16 cellular contexts compared by ENCODE assay signal in the genomic region with DNA sequence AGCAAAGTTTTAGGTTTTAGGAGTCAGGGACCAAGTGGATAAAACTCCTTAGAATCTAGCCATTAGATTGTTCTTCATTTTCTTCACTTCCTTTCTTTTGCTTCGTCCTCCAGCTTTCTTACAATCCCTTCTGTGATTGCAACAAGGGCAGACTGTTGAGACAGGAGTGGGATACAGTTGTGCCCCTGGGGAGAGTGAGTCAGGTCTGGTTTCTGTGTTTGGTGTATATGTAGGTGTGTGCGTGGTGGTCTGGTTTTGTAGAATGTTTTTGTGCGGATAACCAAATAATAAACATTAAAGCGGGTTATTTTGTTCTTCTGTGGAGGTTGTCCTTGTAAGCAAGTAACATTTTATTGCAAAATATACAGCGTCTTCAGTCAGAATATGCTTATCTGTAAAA. TPM values are rescaled to one million over a fixed set of nuclear protein-coding genes. Genes with fewer than 3 reads are reported as not detected.
DNase-seq lines count a peak whose midpoint lies in the region; ATAC-seq and TF ChIP-seq lines count a peak whose summit lies in the region.
"Had no signal": no experiment of that assay in that cellular context is flagged by ENCODE, and none has a peak within 500 bp of the region (broad histone marks: within the 10 kb centered on the region; RNA-seq: fewer than 3 reads in every experiment).

No MANE protein-coding gene starts in this region.

- no peaks in the 10 kb centered on the region for H3K9me3 ChIP-seq in RWPE2 (ENCODE audit: severe bottlenecking)

- no peak overlapping the region for H3K4me3 ChIP-seq in RWPE2 (ENCODE audit: severe bottlenecking)

- H3K36me3 ChIP-seq in RWPE2 (ENCODE audit: low read depth), result peaks cover 38% of the 10 kb centered on the region

- no peaks in the 10 kb centered on the region for H3K9me3 Mint-ChIP-seq in activated naive CD8-positive, alpha-beta T cell treated with anti-CD3 and anti-CD28 coated beads, Interleukin-2, amount 50 U/mL, for 24 hours
- no peaks in the 10 kb centered on the region for H3K9me3 Mint-ChIP-seq in activated naive CD8-positive, alpha-beta T cell treated with anti-CD3 and anti-CD28 coated beads for 36 hours
- H3K9me3 Mint-ChIP-seq: activated naive CD4-positive, alpha-beta T cell treated with anti-CD3 and anti-CD28 coated beads for 36 hours; endodermal cell; memory B cell had no signal

- peak overlapping the region; percentile 6 for H3K27ac Mint-ChIP-seq in activated naive CD8-positive, alpha-beta T cell treated with anti-CD3 and anti-CD28 coated beads, Interleukin-2, amount 50 U/mL, for 24 hours
- no peak overlapping the region for H3K27ac Mint-ChIP-seq in activated naive CD8-positive, alpha-beta T cell treated with anti-CD3 and anti-CD28 coated beads for 36 hours
- H3K27ac Mint-ChIP-seq: activated naive CD4-positive, alpha-beta T cell treated with anti-CD3 and anti-CD28 coated beads for 36 hours; endodermal cell; memory B cell had no signal

- no peak for TF ChIP-seq CTCF in RWPE2 (IDR thresholded peaks at IDR 0.05; ENCODE audit: poor library complexity, severe bottlenecking)

- peaks cover 40% of the 10 kb centered on the region for H3K4me1 ChIP-seq in RWPE2 (ENCODE audit: insufficient read depth, poor library complexity, severe bottlenecking)

- H3K4me3 Mint-ChIP-seq in activated naive CD8-positive, alpha-beta T cell treated with anti-CD3 and anti-CD28 coated beads, Interleukin-2, amount 50 U/mL, for 24 hours, result no peak overlapping the region
- H3K4me3 Mint-ChIP-seq in activated naive CD8-positive, alpha-beta T cell treated with anti-CD3 and anti-CD28 coated beads for 36 hours, result no peak overlapping the region
- H3K4me3 Mint-ChIP-seq: activated naive CD4-positive, alpha-beta T cell treated with anti-CD3 and anti-CD28 coated beads for 36 hours; endodermal cell; memory B cell had no signal

- H3K4me1 Mint-ChIP-seq in activated naive CD8-positive, alpha-beta T cell treated with anti-CD3 and anti-CD28 coated beads, Interleukin-2, amount 50 U/mL, for 24 hours, result peaks cover 50% of the 10 kb centered on the region
- H3K4me1 Mint-ChIP-seq in activated naive CD8-positive, alpha-beta T cell treated with anti-CD3 and anti-CD28 coated beads for 36 hours, result peaks cover 31% of the 10 kb centered on the region

- no peak for DNase-seq in activated naive CD8-positive, alpha-beta T cell treated with anti-CD3 and anti-CD28 coated beads, Interleukin-2, amount 50 U/mL, for 24 hours
- no peak for DNase-seq in activated naive CD8-positive, alpha-beta T cell treated with anti-CD3 and anti-CD28 coated beads for 36 hours
- DNase-seq in RWPE2 (ENCODE audit: low spot score), result no peak
- DNase-seq in fibroblast of gingiva (ENCODE audit: low read depth), result peak; percentile 12
- DNase-seq in stromal cell of bone marrow (ENCODE audit: low read depth), result peak; percentile 15
- no peak for DNase-seq in DMS79 (lab: John Stamatoyannopoulos, UW)
- DNase-seq in CD1c-positive myeloid dendritic cell (ENCODE audit: extremely low spot score), result no peak
- DNase-seq: activated CD8-positive, alpha-beta memory T cell treated with anti-CD3 and anti-CD28 coated beads for 24 hours; activated naive CD4-positive, alpha-beta T cell treated with anti-CD3 and anti-CD28 coated beads for 36 hours; DMS153; endodermal cell; NCI-H187; Right ventricle myocardium superior had no signal

- no peaks in the 10 kb centered on the region for H3K27me3 ChIP-seq in RWPE2 (ENCODE audit: insufficient read depth, poor library complexity, severe bottlenecking)

- H3K27ac ChIP-seq in RWPE2 (ENCODE audit: poor library complexity, severe bottlenecking), result peak overlapping the region; percentile 42

- peaks cover 23% of the 10 kb centered on the region for H3K36me3 Mint-ChIP-seq in activated naive CD8-positive, alpha-beta T cell treated with anti-CD3 and anti-CD28 coated beads, Interleukin-2, amount 50 U/mL, for 24 hours (ENCODE audit: low read depth)
- H3K36me3 Mint-ChIP-seq in activated naive CD8-positive, alpha-beta T cell treated with anti-CD3 and anti-CD28 coated beads for 36 hours, result peaks cover 24% of the 10 kb centered on the region

- ATAC-seq in activated naive CD8-positive, alpha-beta T cell treated with anti-CD3 and anti-CD28 coated beads, Interleukin-2, amount 50 U/mL, for 24 hours, result peak; percentile 82
- ATAC-seq in RWPE2 (ENCODE audit: low read depth) (no peak), HG03108 (IDR thresholded peaks at IDR 0.05; ENCODE audit: unreplicated experiment) (no peak)
- ATAC-seq: HCT116 had no signal

- no peaks in the 10 kb centered on the region for H3K27me3 Mint-ChIP-seq in activated naive CD8-positive, alpha-beta T cell treated with anti-CD3 and anti-CD28 coated beads, Interleukin-2, amount 50 U/mL, for 24 hours
- H3K27me3 Mint-ChIP-seq in activated naive CD8-positive, alpha-beta T cell treated with anti-CD3 and anti-CD28 coated beads for 36 hours, result no peaks in the 10 kb centered on the region
- H3K27me3 Mint-ChIP-seq: memory B cell had no signal

RNA-seq across cellular contexts. Expression of gene INSIG2, which starts 7.3 kb away (rescaled TPM):
- 10 to 100 TPM; 31.8 to 35.3 TPM for total RNA-seq in activated naive CD8-positive, alpha-beta T cell treated with anti-CD3 and anti-CD28 coated beads for 36 hours

Comparison
In these comparisons a context has a peak if more than half of its experiments do, and no peak if none do; other contexts are left out.
1. DNase-seq: peak in fibroblast of gingiva (single experiment) and stromal cell of bone marrow (single experiment); none in activated naive CD8-positive, alpha-beta T cell treated with anti-CD3 and anti-CD28 coated beads, Interleukin-2, amount 50 U/mL, for 24 hours (single experiment), activated naive CD8-positive, alpha-beta T cell treated with anti-CD3 and anti-CD28 coated beads for 36 hours (single experiment), RWPE2 (single experiment), DMS79 (single experiment) and CD1c-positive myeloid dendritic cell (single experiment).